Comparison of ENCODE assay signal across 1 cellular context in the genomic region with DNA sequence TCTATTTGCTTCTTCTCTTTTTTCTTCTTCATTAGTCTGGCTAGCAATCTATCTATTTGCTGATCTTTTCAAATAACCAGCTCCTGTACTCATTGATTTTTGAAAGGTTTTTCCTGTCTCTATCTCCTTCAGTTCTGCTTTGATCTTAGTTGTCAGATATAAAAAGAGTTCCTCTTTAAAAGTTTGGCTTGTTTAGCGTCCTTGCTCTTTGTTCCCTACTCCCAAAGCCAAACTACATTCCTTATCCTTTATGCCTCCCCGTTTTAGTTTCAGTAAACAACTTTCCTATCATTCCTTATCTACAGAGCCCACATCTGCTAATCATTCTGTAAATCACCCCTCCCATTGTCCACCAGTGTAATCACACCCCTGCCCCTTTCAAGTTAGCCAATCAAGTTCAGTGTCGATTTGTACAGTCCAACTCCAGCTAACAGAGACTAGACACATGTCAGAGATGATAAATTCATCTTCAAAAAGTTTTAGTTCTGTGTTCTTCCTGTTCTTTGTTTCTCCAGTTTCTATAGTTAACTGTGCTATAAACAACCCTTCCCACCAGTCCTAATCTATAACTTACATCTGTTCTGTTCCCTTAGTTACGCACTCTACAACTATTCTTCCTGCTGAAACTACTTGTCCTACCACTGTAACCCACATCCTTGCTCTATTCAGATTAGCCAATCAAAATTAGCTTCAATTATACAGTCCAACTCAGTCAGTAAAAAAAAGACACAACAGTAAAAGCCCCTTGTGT.
A peak's percentile ranks its signal among the peaks of the same experiment; 100 is the strongest.
TF ChIP-seq lines count a peak whose summit lies in the region.

No MANE protein-coding gene starts in this region.

TF ChIP-seq in K562, 482 proteins besides CTCF, POLR2A, EP300 and RAD21 (continued from another document and continues in another):
- TF ChIP-seq TFAM (CRISPR knock-in tag; conservative IDR thresholded peaks at IDR 0.05) (no peak), RBM15 (IDR thresholded peaks at IDR 0.05; ENCODE audit: insufficient read depth, low read length) (no peak), ELF1 (tag; IDR thresholded peaks at IDR 0.05) (0 out of 2 replicates have a peak, but pooled peaks have one; percentile 28), RFX1 (IDR thresholded peaks at IDR 0.05) (peak; percentile 78), SOX6 (IDR thresholded peaks at IDR 0.05) (peak; percentile 85), L3MBTL2 (IDR thresholded peaks at IDR 0.05) (peak; percentile 23; the same call in 1 of the 2 replicates), SP1 (CRISPR knock-in tag; IDR thresholded peaks at IDR 0.05) (peak; percentile 32; the same call in 1 of the 2 replicates), PHB (CRISPR knock-in tag; IDR thresholded peaks at IDR 0.05) (no peak), PREB (CRISPR knock-in tag; IDR thresholded peaks at IDR 0.05) (no peak), ZNF24 (IDR thresholded peaks at IDR 0.05) (no peak), TFAP4 (CRISPR knock-in tag; IDR thresholded peaks at IDR 0.05; ENCODE audit: borderline replicate concordance) (no peak), ZFP91 (CRISPR knock-in tag; IDR thresholded peaks at IDR 0.05) (no peak), ATF6 (CRISPR knock-in tag; IDR thresholded peaks at IDR 0.05) (no peak), BMI1 (IDR thresholded peaks at IDR 0.05; ENCODE audit: low read length) (no peak), ZNF224 (CRISPR knock-in tag; IDR thresholded peaks at IDR 0.05) (no peak), FOXK2 (conservative IDR thresholded peaks at IDR 0.05 in 1 of 2, IDR thresholded peaks at IDR 0.05 in 1 of 2; ENCODE audit: low read depth in 2 of 2) (no peak), STAT6 (CRISPR knock-in tag; IDR thresholded peaks at IDR 0.05) (no peak), MYC (IDR thresholded peaks at IDR 0.05; ENCODE audit: low read depth, low read length) (no peak), MYC (CRISPR knock-in tag; IDR thresholded peaks at IDR 0.05; ENCODE audit: borderline replicate concordance, low read depth) (no peak), GTF2B (IDR thresholded peaks at IDR 0.05; ENCODE audit: extremely low read depth, insufficient read length) (no peak), SMARCE1 (IDR thresholded peaks at IDR 0.05) (0 out of 2 replicates have a peak, but pooled peaks have one; percentile 31), ZKSCAN8 (CRISPR knock-in tag; IDR thresholded peaks at IDR 0.05) (no peak), JUNB (CRISPR knock-in tag; conservative IDR thresholded peaks at IDR 0.05) (no peak), DPF2 (IDR thresholded peaks at IDR 0.05) (0 out of 2 replicates have a peak, but pooled peaks have one; percentile 29), MXI1 (IDR thresholded peaks at IDR 0.05; ENCODE audit: low read depth, low read length) (peak; percentile 73; the same call in 1 of the 2 replicates), JUND (IDR thresholded peaks at IDR 0.05; ENCODE audit: borderline replicate concordance, low read depth, low read length) (no peak), JUND (tag; IDR thresholded peaks at IDR 0.05; ENCODE audit: borderline replicate concordance, low read depth, low read length) (no peak), ZNF282 (CRISPR knock-in tag; IDR thresholded peaks at IDR 0.05) (no peak), NCOA6 (IDR thresholded peaks at IDR 0.05) (no peak), TAF15 (IDR thresholded peaks at IDR 0.05; ENCODE audit: low read depth, low read length) (no peak), NEUROD1 (IDR thresholded peaks at IDR 0.05; ENCODE audit: borderline replicate concordance, low read depth, low read length, partially characterized antibody) (no peak), ATF2 (CRISPR knock-in tag; IDR thresholded peaks at IDR 0.05) (no peak), NR1H2 (CRISPR knock-in tag; IDR thresholded peaks at IDR 0.05) (no peak), HNRNPH1 (optimal IDR thresholded peaks at IDR 0.05; ENCODE audit: low read depth, low read length) (no peak), ZNF707 (CRISPR knock-in tag; conservative IDR thresholded peaks at IDR 0.05) (no peak), SREBF2 (CRISPR knock-in tag; IDR thresholded peaks at IDR 0.05) (no peak), SNRNP70 (optimal IDR thresholded peaks at IDR 0.05; ENCODE audit: low read depth, low read length) (no peak), PCBP1 (IDR thresholded peaks at IDR 0.05; ENCODE audit: low read depth, low read length, poor library complexity, severe bottlenecking) (no peak)
- TF ChIP-seq, protein P1, sequence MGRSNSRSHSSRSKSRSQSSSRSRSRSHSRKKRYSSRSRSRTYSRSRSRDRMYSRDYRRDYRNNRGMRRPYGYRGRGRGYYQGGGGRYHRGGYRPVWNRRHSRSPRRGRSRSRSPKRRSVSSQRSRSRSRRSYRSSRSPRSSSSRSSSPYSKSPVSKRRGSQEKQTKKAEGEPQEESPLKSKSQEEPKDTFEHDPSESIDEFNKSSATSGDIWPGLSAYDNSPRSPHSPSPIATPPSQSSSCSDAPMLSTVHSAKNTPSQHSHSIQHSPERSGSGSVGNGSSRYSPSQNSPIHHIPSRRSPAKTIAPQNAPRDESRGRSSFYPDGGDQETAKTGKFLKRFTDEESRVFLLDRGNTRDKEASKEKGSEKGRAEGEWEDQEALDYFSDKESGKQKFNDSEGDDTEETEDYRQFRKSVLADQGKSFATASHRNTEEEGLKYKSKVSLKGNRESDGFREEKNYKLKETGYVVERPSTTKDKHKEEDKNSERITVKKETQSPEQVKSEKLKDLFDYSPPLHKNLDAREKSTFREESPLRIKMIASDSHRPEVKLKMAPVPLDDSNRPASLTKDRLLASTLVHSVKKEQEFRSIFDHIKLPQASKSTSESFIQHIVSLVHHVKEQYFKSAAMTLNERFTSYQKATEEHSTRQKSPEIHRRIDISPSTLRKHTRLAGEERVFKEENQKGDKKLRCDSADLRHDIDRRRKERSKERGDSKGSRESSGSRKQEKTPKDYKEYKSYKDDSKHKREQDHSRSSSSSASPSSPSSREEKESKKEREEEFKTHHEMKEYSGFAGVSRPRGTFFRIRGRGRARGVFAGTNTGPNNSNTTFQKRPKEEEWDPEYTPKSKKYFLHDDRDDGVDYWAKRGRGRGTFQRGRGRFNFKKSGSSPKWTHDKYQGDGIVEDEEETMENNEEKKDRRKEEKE (IDR thresholded peaks at IDR 0.05; ENCODE audit: borderline replicate concordance in 1 of 2, control insufficient read depth in 1 of 2, low read depth in 2 of 2, low read length in 1 of 2) = no peak
- TF ChIP-seq, protein P2, sequence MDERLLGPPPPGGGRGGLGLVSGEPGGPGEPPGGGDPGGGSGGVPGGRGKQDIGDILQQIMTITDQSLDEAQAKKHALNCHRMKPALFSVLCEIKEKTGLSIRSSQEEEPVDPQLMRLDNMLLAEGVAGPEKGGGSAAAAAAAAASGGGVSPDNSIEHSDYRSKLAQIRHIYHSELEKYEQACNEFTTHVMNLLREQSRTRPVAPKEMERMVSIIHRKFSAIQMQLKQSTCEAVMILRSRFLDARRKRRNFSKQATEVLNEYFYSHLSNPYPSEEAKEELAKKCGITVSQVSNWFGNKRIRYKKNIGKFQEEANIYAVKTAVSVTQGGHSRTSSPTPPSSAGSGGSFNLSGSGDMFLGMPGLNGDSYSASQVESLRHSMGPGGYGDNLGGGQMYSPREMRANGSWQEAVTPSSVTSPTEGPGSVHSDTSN (CRISPR knock-in tag; IDR thresholded peaks at IDR 0.05; ENCODE audit: low read depth) = no peak
- TF ChIP-seq, protein P2 (tag; conservative IDR thresholded peaks at IDR 0.05; ENCODE audit: low read depth) = peak; percentile 42; the same call in 1 of the 2 replicates
- TF ChIP-seq, protein P3, sequence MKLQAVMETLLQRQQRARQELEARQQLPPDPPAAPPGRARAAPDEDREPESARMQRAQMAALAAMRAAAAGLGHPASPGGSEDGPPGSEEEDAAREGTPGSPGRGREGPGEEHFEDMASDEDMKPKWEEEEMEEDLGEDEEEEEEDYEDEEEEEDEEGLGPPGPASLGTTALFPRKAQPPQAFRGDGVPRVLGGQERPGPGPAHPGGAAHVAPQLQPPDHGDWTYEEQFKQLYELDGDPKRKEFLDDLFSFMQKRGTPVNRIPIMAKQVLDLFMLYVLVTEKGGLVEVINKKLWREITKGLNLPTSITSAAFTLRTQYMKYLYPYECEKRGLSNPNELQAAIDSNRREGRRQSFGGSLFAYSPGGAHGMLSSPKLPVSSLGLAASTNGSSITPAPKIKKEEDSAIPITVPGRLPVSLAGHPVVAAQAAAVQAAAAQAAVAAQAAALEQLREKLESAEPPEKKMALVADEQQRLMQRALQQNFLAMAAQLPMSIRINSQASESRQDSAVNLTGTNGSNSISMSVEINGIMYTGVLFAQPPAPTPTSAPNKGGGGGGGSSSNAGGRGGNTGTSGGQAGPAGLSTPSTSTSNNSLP (IDR thresholded peaks at IDR 0.05; ENCODE audit: borderline replicate concordance, low read depth, low read length) = no peak
